Comparison of ENCODE assay signal across 11 cellular contexts in genomic region chr9:72579880-72580570, GRCh38. TPM values are rescaled to one million over a fixed set of nuclear protein-coding genes. Genes with fewer than 3 reads are reported as not detected.
DNase-seq lines count a peak whose midpoint lies in the region; ATAC-seq and TF ChIP-seq lines count a peak whose summit lies in the region.
"Had no signal": no experiment of that assay in that cellular context is flagged by ENCODE, and none has a peak within 500 bp of the region (broad histone marks: within the 10 kb centered on the region; RNA-seq: fewer than 3 reads in every experiment).

No MANE protein-coding gene starts in this region.

- H3K4me3 Mint-ChIP-seq in brain = no peak overlapping the region
- H3K4me3 Mint-ChIP-seq: activated naive CD4-positive, alpha-beta T cell treated with anti-CD3 and anti-CD28 coated beads, Interleukin-2, amount 50 U/mL, for 24 hours had no signal

- DNase-seq in AG08395 (ENCODE audit: low spot score) (peak; percentile 31), HT1080 (ENCODE audit: low read depth) (peak; percentile 63), left colon (no peak), NCI-H187 (lab: John Stamatoyannopoulos, UW) (no peak), NCI-H1436 (lab: John Stamatoyannopoulos, UW) (no peak), HuH-7.5 (ENCODE audit: low spot score) (no peak)
- DNase-seq: NCI-H510A treated with DMSO at 0.1 percent for 48 hours, SIG-M5 had no signal

- peaks cover 0 to 3% (median 0%) of the 10 kb centered on the region in 5 experiments for H3K9me3 Mint-ChIP-seq in brain
- H3K9me3 Mint-ChIP-seq: activated naive CD4-positive, alpha-beta T cell treated with anti-CD3 and anti-CD28 coated beads, Interleukin-2, amount 50 U/mL, for 24 hours had no signal

- TF ChIP-seq CTCF in brain (conservative IDR thresholded peaks at IDR 0.05) = no peak

- intact Hi-C loops in left colon (cut with DNase I, micrococcal nuclease) = no loop called here

- peak; percentile 53 for ATAC-seq in left colon
- no peak for ATAC-seq in HG03571 (IDR thresholded peaks at IDR 0.05; ENCODE audit: unreplicated experiment)

- H3K27ac Mint-ChIP-seq in brain = peak overlapping the region in 3 of 5 experiments; percentile 9 to 65 (median 33)
- H3K27ac Mint-ChIP-seq: activated naive CD4-positive, alpha-beta T cell treated with anti-CD3 and anti-CD28 coated beads, Interleukin-2, amount 50 U/mL, for 24 hours had no signal

- H3K27me3 Mint-ChIP-seq in brain = peaks cover 8% of the 10 kb centered on the region
- H3K27me3 Mint-ChIP-seq: activated naive CD4-positive, alpha-beta T cell treated with anti-CD3 and anti-CD28 coated beads, Interleukin-2, amount 50 U/mL, for 24 hours had no signal

- no peaks in the 10 kb centered on the region for H3K36me3 Mint-ChIP-seq in brain
- H3K36me3 Mint-ChIP-seq: activated naive CD4-positive, alpha-beta T cell treated with anti-CD3 and anti-CD28 coated beads, Interleukin-2, amount 50 U/mL, for 24 hours had no signal

- H3K4me1 Mint-ChIP-seq in brain = peaks cover 42% of the 10 kb centered on the region

RNA-seq across cellular contexts. Expression of gene TMC1, which starts 58.6 kb away (rescaled TPM):
- not detected in 2 replicates for total RNA-seq in HT1080 (2014; rRNA removed; shearing (Covaris generic))
- not detected in 2 replicates for polyA plus RNA-seq in HT1080 (2015; cell fraction: cytosol; rRNA removed)
- not detected in 2 replicates for polyA plus RNA-seq in HT1080 (2015; cell fraction: nucleus; rRNA removed)
- polyA plus RNA-seq in brain (ENCODE audit: insufficient read depth, low read depth, low replicate concordance) = 0.29 TPM
- total RNA-seq in left colon = under 1 TPM; 0.28 to 0.40 TPM

Comparison
In these comparisons a context has a peak if more than half of its experiments do, and no peak if none do; other contexts are left out.
1. DNase-seq: peak in AG08395 (single experiment) and HT1080 (single experiment); none in left colon (0 of 2), NCI-H187 (0 of 2), NCI-H1436 (single experiment) and HuH-7.5 (single experiment).